9 cellular contexts compared by ENCODE assay signal in the genomic region with DNA sequence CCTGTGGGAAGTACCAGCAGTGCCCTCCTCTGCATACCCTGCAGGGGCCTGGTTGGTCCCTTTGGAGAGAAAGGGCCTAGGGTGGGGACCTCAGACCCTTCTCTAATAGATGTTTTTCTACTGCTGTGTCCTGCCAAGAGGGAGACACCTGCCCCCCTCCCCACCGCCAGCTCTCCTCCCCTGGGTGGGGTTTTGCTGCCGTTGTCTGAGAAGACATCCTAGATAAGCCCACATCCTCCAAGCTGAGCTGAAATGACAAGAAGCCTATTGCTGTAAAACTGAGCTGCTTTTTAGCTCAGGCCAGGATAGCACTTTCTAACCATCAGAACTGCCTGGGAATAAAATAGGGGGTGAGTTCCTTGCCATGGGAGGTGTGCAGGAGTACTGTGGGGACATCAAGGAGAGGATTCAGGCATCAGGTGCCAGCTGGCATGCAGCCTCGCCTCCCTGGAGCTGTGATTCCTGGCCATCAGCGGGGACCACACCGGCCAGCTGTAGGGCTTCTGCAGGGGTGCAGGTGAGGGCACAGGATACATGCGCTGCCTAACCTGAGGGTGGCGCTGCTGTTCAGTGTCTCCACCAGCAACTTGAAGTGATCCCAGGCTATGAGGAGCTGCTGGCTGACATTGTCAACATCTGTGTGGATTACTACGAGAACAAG. TPM values are rescaled to one million over a fixed set of nuclear protein-coding genes. Genes with fewer than 3 reads are reported as not detected.
DNase-seq lines count a peak whose midpoint lies in the region; ATAC-seq, FAIRE-seq and TF ChIP-seq lines count a peak whose summit lies in the region.
"Had no signal": no experiment of that assay in that cellular context is flagged by ENCODE, and none has a peak within 500 bp of the region (broad histone marks: within the 10 kb centered on the region; RNA-seq: fewer than 3 reads in every experiment).

No MANE protein-coding gene starts in this region.

- H3K9me2 ChIP-seq in SK-N-SH, result no peaks in the 10 kb centered on the region

- H3K27ac Mint-ChIP-seq in neural crest cell (ENCODE audit: unreplicated experiment), result no peak overlapping the region

- no peak overlapping the region for H3K27ac ChIP-seq in SK-N-SH (ENCODE audit: low read depth in 2 of 2, low read length in 1 of 2)

- H3K4me3 ChIP-seq in GM12864 (ENCODE audit: low read depth, low read length) (no peak overlapping the region), SK-N-SH (ENCODE audit: low read depth in 2 of 2, low read length in 1 of 2) (no peak overlapping the region), astrocyte of the cerebellum (ENCODE audit: low read depth, low read length) (no peak overlapping the region)
- H3K4me3 ChIP-seq: lung had no signal

- no peaks in the 10 kb centered on the region for H3K4me1 ChIP-seq in SK-N-SH (ENCODE audit: control insufficient read depth in 1 of 2, insufficient read depth in 2 of 2, low read depth in 1 of 2, low read length in 1 of 2)

- H3F3A ChIP-seq in SK-N-SH (replicated peaks; ENCODE audit: insufficient read depth), result no peaks in the 10 kb centered on the region

- H3K9me3 Mint-ChIP-seq in neural crest cell, result no peaks in the 10 kb centered on the region

- peaks cover 0 to 13% of the 10 kb centered on the region in 2 experiments for H3K36me3 ChIP-seq in SK-N-SH (replicated peaks in 1 of 2; ENCODE audit: control insufficient read depth in 1 of 2, insufficient read depth in 2 of 2, low read length in 1 of 2)

- TF ChIP-seq RAD21 in SK-N-SH (IDR thresholded peaks at IDR 0.05; ENCODE audit: low read length), result no peak

- peak; percentile 37 for TF ChIP-seq CTCF in GM12864 (IDR thresholded peaks at IDR 0.05; ENCODE audit: low read depth, low read length, missing control alignments)
- peak; percentile 25; the same call in 1 of the 2 replicates for TF ChIP-seq CTCF in SK-N-SH (IDR thresholded peaks at IDR 0.05)
- peak; percentile 9 for TF ChIP-seq CTCF in astrocyte of the cerebellum (IDR thresholded peaks at IDR 0.05; ENCODE audit: low read depth, low read length, missing control alignments)
- peak; percentile 18 for TF ChIP-seq CTCF in neural crest cell (conservative IDR thresholded peaks at IDR 0.05)

- POLR2A ChIA-PET in SK-N-SH (lab: Yijun Ruan, JAX), result no interaction called here

- H3K79me2 ChIP-seq in SK-N-SH (ENCODE audit: insufficient read depth), result no peaks in the 10 kb centered on the region

- H3K27me3 ChIP-seq in SK-N-SH (ENCODE audit: insufficient read depth), result no peaks in the 10 kb centered on the region

- no peak for FAIRE-seq in GM12892 (lab: Jason Lieb, UNC)

- H3K4me2 ChIP-seq in SK-N-SH, result no peak overlapping the region

- H3K27me3 Mint-ChIP-seq in neural crest cell (ENCODE audit: low read depth), result no peaks in the 10 kb centered on the region

- no peak overlapping the region for H2AFZ ChIP-seq in SK-N-SH (ENCODE audit: low read depth)

- no peak overlapping the region for H3K4me3 Mint-ChIP-seq in neural crest cell

- ATAC-seq in HG03378 (IDR thresholded peaks at IDR 0.05; ENCODE audit: unreplicated experiment) (no peak), HG02884 (IDR thresholded peaks at IDR 0.05; ENCODE audit: unreplicated experiment) (no peak)

- in situ Hi-C loops in astrocyte of the cerebellum (cut with HindIII; ENCODE audit: low sequenced_read_pairs), result no loop called here

- H3K4me1 Mint-ChIP-seq in neural crest cell, result no peaks in the 10 kb centered on the region

- no peak for DNase-seq in GM12864 (ENCODE audit: low read depth)
- no peak for DNase-seq in SK-N-SH
- no peak for DNase-seq in astrocyte of the cerebellum (ENCODE audit: low read depth)
- DNase-seq in neural crest cell (ENCODE audit: low read depth, low spot score), result no peak
- DNase-seq in HK-2 (ENCODE audit: unreplicated experiment), result no peak
- DNase-seq in GM12892 (ENCODE audit: insufficient read length), result no peak

- no peaks in the 10 kb centered on the region for H4K20me1 ChIP-seq in SK-N-SH (ENCODE audit: insufficient read depth)

- no peak overlapping the region for H3K9ac ChIP-seq in SK-N-SH

- no peak for TF ChIP-seq POLR2A in GM12892 (IDR thresholded peaks at IDR 0.05; ENCODE audit: low read depth, low read length)

- H3K9me3 ChIP-seq in SK-N-SH, result no peaks in the 10 kb centered on the region

- TF ChIP-seq EP300 in SK-N-SH (IDR thresholded peaks at IDR 0.05; ENCODE audit: borderline replicate concordance in 1 of 2, low read depth in 1 of 2, low read length in 1 of 2), result no peak

- 83% methylated on average over 3 of the region's 8 CpGs for whole genome bisulfite sequencing in SK-N-SH (ENCODE audit: low lambda C conversion rate)

- CTCF ChIA-PET in SK-N-SH (lab: Yijun Ruan, JAX), result interaction anchor here (0.6 to 6.7 kb wide), 3 partner anchors 9 to 873 kb away, joined by 3 to 40 read pairs (median 6); no protein-coding TSS in a partner anchor

- H3K36me3 Mint-ChIP-seq in neural crest cell (ENCODE audit: low read depth), result peaks cover 5% of the 10 kb centered on the region

TF ChIP-seq in SK-N-SH, 30 proteins besides CTCF, POLR2A, EP300 and RAD21:
- TF ChIP-seq, protein P1, sequence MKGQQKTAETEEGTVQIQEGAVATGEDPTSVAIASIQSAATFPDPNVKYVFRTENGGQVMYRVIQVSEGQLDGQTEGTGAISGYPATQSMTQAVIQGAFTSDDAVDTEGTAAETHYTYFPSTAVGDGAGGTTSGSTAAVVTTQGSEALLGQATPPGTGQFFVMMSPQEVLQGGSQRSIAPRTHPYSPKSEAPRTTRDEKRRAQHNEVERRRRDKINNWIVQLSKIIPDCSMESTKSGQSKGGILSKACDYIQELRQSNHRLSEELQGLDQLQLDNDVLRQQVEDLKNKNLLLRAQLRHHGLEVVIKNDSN (IDR thresholded peaks at IDR 0.05; ENCODE audit: borderline replicate concordance, low read depth), result no peak
- TF ChIP-seq SMC3 (IDR thresholded peaks at IDR 0.05; ENCODE audit: low read depth, low read length) (no peak), NRF1 (IDR thresholded peaks at IDR 0.05; ENCODE audit: low read depth, low read length) (no peak), NFIC (IDR thresholded peaks at IDR 0.05; ENCODE audit: borderline replicate concordance) (no peak), FOXM1 (IDR thresholded peaks at IDR 0.05; ENCODE audit: low read depth) (no peak), JUND (IDR thresholded peaks at IDR 0.05) (no peak), RCOR1 (IDR thresholded peaks at IDR 0.05; ENCODE audit: low read length) (no peak), SIN3A (IDR thresholded peaks at IDR 0.05; ENCODE audit: borderline replicate concordance, low read depth, low read length) (no peak), POLR2AphosphoS5 (IDR thresholded peaks at IDR 0.05; ENCODE audit: low read depth, low read length) (no peak), GATA2 (CRISPR knock-in tag; IDR thresholded peaks at IDR 0.05) (no peak)
- TF ChIP-seq, protein P2, sequence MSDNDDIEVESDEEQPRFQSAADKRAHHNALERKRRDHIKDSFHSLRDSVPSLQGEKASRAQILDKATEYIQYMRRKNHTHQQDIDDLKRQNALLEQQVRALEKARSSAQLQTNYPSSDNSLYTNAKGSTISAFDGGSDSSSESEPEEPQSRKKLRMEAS (IDR thresholded peaks at IDR 0.05; ENCODE audit: low read depth), result no peak
- TF ChIP-seq, protein P3, sequence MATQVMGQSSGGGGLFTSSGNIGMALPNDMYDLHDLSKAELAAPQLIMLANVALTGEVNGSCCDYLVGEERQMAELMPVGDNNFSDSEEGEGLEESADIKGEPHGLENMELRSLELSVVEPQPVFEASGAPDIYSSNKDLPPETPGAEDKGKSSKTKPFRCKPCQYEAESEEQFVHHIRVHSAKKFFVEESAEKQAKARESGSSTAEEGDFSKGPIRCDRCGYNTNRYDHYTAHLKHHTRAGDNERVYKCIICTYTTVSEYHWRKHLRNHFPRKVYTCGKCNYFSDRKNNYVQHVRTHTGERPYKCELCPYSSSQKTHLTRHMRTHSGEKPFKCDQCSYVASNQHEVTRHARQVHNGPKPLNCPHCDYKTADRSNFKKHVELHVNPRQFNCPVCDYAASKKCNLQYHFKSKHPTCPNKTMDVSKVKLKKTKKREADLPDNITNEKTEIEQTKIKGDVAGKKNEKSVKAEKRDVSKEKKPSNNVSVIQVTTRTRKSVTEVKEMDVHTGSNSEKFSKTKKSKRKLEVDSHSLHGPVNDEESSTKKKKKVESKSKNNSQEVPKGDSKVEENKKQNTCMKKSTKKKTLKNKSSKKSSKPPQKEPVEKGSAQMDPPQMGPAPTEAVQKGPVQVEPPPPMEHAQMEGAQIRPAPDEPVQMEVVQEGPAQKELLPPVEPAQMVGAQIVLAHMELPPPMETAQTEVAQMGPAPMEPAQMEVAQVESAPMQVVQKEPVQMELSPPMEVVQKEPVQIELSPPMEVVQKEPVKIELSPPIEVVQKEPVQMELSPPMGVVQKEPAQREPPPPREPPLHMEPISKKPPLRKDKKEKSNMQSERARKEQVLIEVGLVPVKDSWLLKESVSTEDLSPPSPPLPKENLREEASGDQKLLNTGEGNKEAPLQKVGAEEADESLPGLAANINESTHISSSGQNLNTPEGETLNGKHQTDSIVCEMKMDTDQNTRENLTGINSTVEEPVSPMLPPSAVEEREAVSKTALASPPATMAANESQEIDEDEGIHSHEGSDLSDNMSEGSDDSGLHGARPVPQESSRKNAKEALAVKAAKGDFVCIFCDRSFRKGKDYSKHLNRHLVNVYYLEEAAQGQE (IDR thresholded peaks at IDR 0.05; ENCODE audit: low read depth, low read length), result no peak

RNA-seq across cellular contexts. Expression of a gene that starts 37.9 kb away (rescaled TPM):
- 20.1 and 21.3 TPM in 2 replicates for polyA plus RNA-seq in SK-N-SH (2012; rRNA removed)
- polyA plus RNA-seq in SK-N-SH (2012; cell fraction: cytosol; rRNA removed), result 17.0 and 20.2 TPM in 2 replicates
- 43.5 and 54.8 TPM in 2 replicates for polyA plus RNA-seq in SK-N-SH (2012; cell fraction: nucleus; rRNA removed)
- 74.5 and 76.6 TPM in 2 replicates for total RNA-seq in neural crest cell
- 69.7 TPM for polyA plus RNA-seq in GM12892 (2012; ENCODE audit: missing spikeins)
